19 cellular contexts compared by ENCODE assay signal in genomic region chr4:20298986-20299385, GRCh38. TPM values are rescaled to one million over a fixed set of nuclear protein-coding genes. Genes with fewer than 3 reads are reported as not detected.
A peak's percentile ranks its signal among the peaks of the same experiment; 100 is the strongest.
DNase-seq lines count a peak whose midpoint lies in the region; ATAC-seq and TF ChIP-seq lines count a peak whose summit lies in the region.
"Had no signal": no experiment of that assay in that cellular context is flagged by ENCODE, and none has a peak within 500 bp of the region (broad histone marks: within the 10 kb centered on the region; RNA-seq: fewer than 3 reads in every experiment).

No MANE protein-coding gene starts in this region.

- no peaks in the 10 kb centered on the region for H3K9me2 ChIP-seq in GM23248 (ENCODE audit: insufficient read depth)
- H3K9me2 ChIP-seq in MM.1S (replicated peaks; ENCODE audit: insufficient read depth, low read length) = no peaks in the 10 kb centered on the region

- H3K4me2 ChIP-seq in GM23248 (ENCODE audit: unreplicated experiment) (no peak overlapping the region), osteoblast (ENCODE audit: insufficient read depth, low read length) (peak overlapping the region; percentile 29), MM.1S (ENCODE audit: low read depth, low read length) (no peak overlapping the region)

- H2AFZ ChIP-seq in GM23248 = no peak overlapping the region
- H2AFZ ChIP-seq in osteoblast (ENCODE audit: low read length) = no peak overlapping the region
- H2AFZ ChIP-seq in MM.1S (ENCODE audit: low read length) = no peak overlapping the region

- peaks cover 15% of the 10 kb centered on the region; the same call in 1 of the 2 replicates for H3F3A ChIP-seq in GM23248 (ENCODE audit: insufficient read depth)
- no peaks in the 10 kb centered on the region for H3F3A ChIP-seq in MM.1S (ENCODE audit: insufficient read depth, low read length)

- in situ Hi-C loops in GM23248 (cut with MboI) = no loop called here

- peaks cover 37% of the 10 kb centered on the region for H3K4me1 ChIP-seq in GM23248 (ENCODE audit: insufficient read depth)
- peaks cover 27% of the 10 kb centered on the region for H3K4me1 ChIP-seq in osteoblast (ENCODE audit: insufficient read depth, low read length)
- H3K4me1 ChIP-seq in MM.1S (ENCODE audit: low read length) = no peaks in the 10 kb centered on the region
- H3K4me1 ChIP-seq: Caco-2 had no signal

- H3K27ac ChIP-seq in GM23248 = no peak overlapping the region
- H3K27ac ChIP-seq in osteoblast (ENCODE audit: low read depth, low read length) = peak overlapping the region; percentile 13
- no peak overlapping the region for H3K27ac ChIP-seq in MM.1S (ENCODE audit: low read length)
- H3K27ac ChIP-seq: C4-2B had no signal

- H4K20me1 ChIP-seq in GM23248 (ENCODE audit: insufficient read depth) (no peaks in the 10 kb centered on the region), osteoblast (ENCODE audit: insufficient read depth, low read length) (no peaks in the 10 kb centered on the region), MM.1S (ENCODE audit: insufficient read depth, low read length) (no peaks in the 10 kb centered on the region)

- H3K9ac ChIP-seq in GM23248 (no peak overlapping the region), MM.1S (ENCODE audit: low read length) (no peak overlapping the region)

- H3K9me3 ChIP-seq in GM23248 (ENCODE audit: low read depth) = no peaks in the 10 kb centered on the region
- no peaks in the 10 kb centered on the region for H3K9me3 ChIP-seq in osteoblast (ENCODE audit: low read depth, low read length)
- no peaks in the 10 kb centered on the region for H3K9me3 ChIP-seq in MM.1S (replicated peaks; ENCODE audit: insufficient read depth, low read length)
- H3K9me3 ChIP-seq: Caco-2 had no signal

- ATAC-seq in GM21619 (IDR thresholded peaks at IDR 0.05; ENCODE audit: unreplicated experiment) = no peak
- ATAC-seq in HG03571 (IDR thresholded peaks at IDR 0.05; ENCODE audit: unreplicated experiment) = no peak
- ATAC-seq: CD8-positive, alpha-beta T cell; GM12878; HCT116 had no signal

- TF ChIP-seq CTCF in fibroblast of mammary gland (conservative IDR thresholded peaks at IDR 0.05; ENCODE audit: control insufficient read depth, insufficient read depth, low read depth, low read length) (no peak), fibroblast of the aortic adventitia (IDR thresholded peaks at IDR 0.05; ENCODE audit: insufficient read depth, low read length) (no peak), osteoblast (IDR thresholded peaks at IDR 0.05; ENCODE audit: extremely low read depth, low read depth, low read length) (no peak), MM.1S (IDR thresholded peaks at IDR 0.05; ENCODE audit: low read length) (no peak)

- H3K27me3 ChIP-seq in GM23248 (replicated peaks; ENCODE audit: insufficient read depth) (no peaks in the 10 kb centered on the region), osteoblast (ENCODE audit: insufficient read depth, low read length) (no peaks in the 10 kb centered on the region), MM.1S (replicated peaks; ENCODE audit: insufficient read depth, low read length) (no peaks in the 10 kb centered on the region)

- H3K79me2 ChIP-seq in GM23248 (ENCODE audit: insufficient read depth) = peaks cover 99% of the 10 kb centered on the region
- peaks cover 59% of the 10 kb centered on the region for H3K79me2 ChIP-seq in osteoblast (ENCODE audit: insufficient read depth, low read length)
- H3K79me2 ChIP-seq in MM.1S (ENCODE audit: low read length) = no peaks in the 10 kb centered on the region

- DNase-seq in GM23248 (peak; percentile 39), fibroblast of mammary gland (ENCODE audit: low read depth) (peak; percentile 34), fibroblast of the aortic adventitia (ENCODE audit: low read depth) (peak; percentile 74), osteoblast (ENCODE audit: insufficient read length, low spot score, missing footprints) (no peak), MM.1S (no peak), SKM-1 treated with dmso at 0.1 percent for 144 hours (lab: John Stamatoyannopoulos, UW; ENCODE audit: unreplicated experiment) (no peak)
- DNase-seq: CD4-positive, CD25-positive, alpha-beta regulatory T cell; CD8-positive, alpha-beta T cell; DMS153; DND-41; EL; GDM1; H9 had no signal

- H3K36me3 ChIP-seq in GM23248 (ENCODE audit: low read depth) = no peaks in the 10 kb centered on the region
- H3K36me3 ChIP-seq in osteoblast (ENCODE audit: insufficient read depth, low read length) = no peaks in the 10 kb centered on the region
- H3K36me3 ChIP-seq in MM.1S (replicated peaks; ENCODE audit: insufficient read depth, low read length) = no peaks in the 10 kb centered on the region

- no peak overlapping the region for H3K4me3 ChIP-seq in GM23248
- H3K4me3 ChIP-seq in fibroblast of mammary gland (ENCODE audit: control insufficient read depth, low read depth, low read length) = no peak overlapping the region
- no peak overlapping the region for H3K4me3 ChIP-seq in fibroblast of the aortic adventitia (ENCODE audit: low read depth, low read length)
- H3K4me3 ChIP-seq in osteoblast (ENCODE audit: insufficient read depth, low read length) = no peak overlapping the region
- H3K4me3 ChIP-seq in MM.1S (ENCODE audit: low read length) = no peak overlapping the region
- H3K4me3 ChIP-seq: GM12878 had no signal

RNA-seq across cellular contexts. Expression of gene SLIT2, which starts 47.3 kb away (rescaled TPM):
- total RNA-seq in GM23248 (2014; rRNA removed; shearing (Covaris generic)) = 23.0 and 24.9 TPM in 2 replicates
- polyA plus RNA-seq in GM23248 (2016; fragmentation: Nextera tagmentation; extraction: Ambion mirVana) = 43.9 and 50.8 TPM in 2 replicates
- total RNA-seq in fibroblast of the aortic adventitia (ENCODE audit: low replicate concordance) = 46.4 and 65.1 TPM in 2 replicates
- total RNA-seq in osteoblast = 35.8 and 35.9 TPM in 2 replicates
- total RNA-seq: CD4-positive, CD25-positive, alpha-beta regulatory T cell; CD8-positive, alpha-beta T cell had no signal
- polyA plus RNA-seq: CD4-positive, CD25-positive, alpha-beta regulatory T cell had no signal

Comparison
In these comparisons a context has a peak if more than half of its experiments do, and no peak if none do; other contexts are left out.
1. DNase-seq: peak in GM23248 (single experiment), fibroblast of mammary gland (single experiment) and fibroblast of the aortic adventitia (single experiment); none in osteoblast (single experiment), MM.1S (single experiment) and SKM-1 treated with dmso at 0.1 percent for 144 hours (single experiment).